ENCODE assay signal across 22 cellular contexts in genomic region chr6:34836008-34836407, GRCh38. TPM values are rescaled to one million over a fixed set of nuclear protein-coding genes. Genes with fewer than 3 reads are reported as not detected.
DNase-seq lines count a peak whose midpoint lies in the region; ATAC-seq and TF ChIP-seq lines count a peak whose summit lies in the region.
"Had no signal": no experiment of that assay in that cellular context is flagged by ENCODE, and none has a peak within 500 bp of the region (broad histone marks: within the 10 kb centered on the region; RNA-seq: fewer than 3 reads in every experiment).

No MANE protein-coding gene starts in this region.

- DNase-seq in SKM-1 treated with dmso at 0.1 percent for 144 hours (lab: John Stamatoyannopoulos, UW; ENCODE audit: unreplicated experiment) (peak; percentile 33), SKM-1 (lab: John Stamatoyannopoulos, UW; ENCODE audit: unreplicated experiment) (no peak), PC-9 (no peak), globus pallidus (ENCODE audit: low spot score) (peak; percentile 51), neural progenitor cell (ENCODE audit: low spot score) (no peak)
- DNase-seq in stimulated activated effector memory CD8-positive, alpha-beta T cell treated with anti-CD3 and anti-CD28 coated beads, Interleukin-12 subunit alpha, Interleukin-12 subunit beta, amount 100 ng/mL, for 72 hours (ENCODE audit: low spot score in 2 of 2) = no peak
- no peak for DNase-seq in activated effector memory CD4-positive, alpha-beta T cell treated with Interleukin-2 at 50 U/mL for 16 hours
- DNase-seq: 8988T; activated CD4-positive, alpha-beta T cell treated with anti-CD3 and anti-CD28 coated beads, Interleukin-2, amount 50 U/mL, for 1 hour; activated naive CD4-positive, alpha-beta T cell treated with Interleukin-2 at 50 U/mL for 16 hours; activated T-cell treated with anti-CD3 and anti-CD28 coated beads for 4 hours; effector memory CD4-positive, alpha-beta T cell; GOT3; lower lobe of right lung; naive B cell; NCI-H1694 treated with DMSO at 0.1 percent for 48 hours; NCI-H226; small intestine; stimulated activated CD4-positive, alpha-beta T cell treated with anti-CD3 and anti-CD28 coated beads, Interleukin-2, amount 100 ng/mL, for 48 hours had no signal

- H2AFZ ChIP-seq in PC-9 = no peak overlapping the region
- H2AFZ ChIP-seq in neural progenitor cell (replicated peaks) = no peak overlapping the region

- BruUV-seq in PC-9 (replicated peaks; lab: Mats Ljungman, UMichigan) = no TSS peak

- no peaks in the 10 kb centered on the region for H3K27me3 ChIP-seq in PC-9 (ENCODE audit: insufficient read depth, low read depth)
- H3K27me3 ChIP-seq in neural progenitor cell = no peaks in the 10 kb centered on the region
- H3K27me3 ChIP-seq: BLaER1 had no signal

- CTCF ChIA-PET in PC-9 (lab: Charles Lee) = interaction anchor here (0.6 kb wide), 1 partner anchor 29 kb away, joined by 3 read pairs; no protein-coding TSS in a partner anchor

- H3K4me2 ChIP-seq in PC-9 = no peak overlapping the region
- H3K4me2 ChIP-seq in neural progenitor cell = no peak overlapping the region
- H3K4me2 ChIP-seq: BLaER1 had no signal

- H3K4me3 Mint-ChIP-seq in stimulated activated effector memory CD8-positive, alpha-beta T cell treated with anti-CD3 and anti-CD28 coated beads, Interleukin-12 subunit alpha, Interleukin-12 subunit beta, amount 100 ng/mL, for 72 hours = no peak overlapping the region
- no peak overlapping the region for H3K4me3 Mint-ChIP-seq in neural progenitor cell
- H3K4me3 Mint-ChIP-seq: naive B cell had no signal

- H3K27ac ChIP-seq in PC-9 (peak overlapping the region; percentile 53; the same call in 1 of the 2 replicates), neural progenitor cell (no peak overlapping the region)
- H3K27ac ChIP-seq: BLaER1, lower lobe of right lung, VCaP had no signal

- H3K9ac ChIP-seq in neural progenitor cell = no peak overlapping the region
- H3K9ac ChIP-seq: BLaER1 had no signal

- POLR2A ChIA-PET in PC-9 (lab: Charles Lee; ENCODE audit: unreplicated experiment) = no interaction called here

- H3K9me3 Mint-ChIP-seq in stimulated activated effector memory CD8-positive, alpha-beta T cell treated with anti-CD3 and anti-CD28 coated beads, Interleukin-12 subunit alpha, Interleukin-12 subunit beta, amount 100 ng/mL, for 72 hours = no peaks in the 10 kb centered on the region
- H3K9me3 Mint-ChIP-seq in neural progenitor cell = no peaks in the 10 kb centered on the region
- H3K9me3 Mint-ChIP-seq: naive B cell had no signal

- no peaks in the 10 kb centered on the region for H3K9me2 ChIP-seq in PC-9 (ENCODE audit: insufficient read depth)

- peaks cover 52% of the 10 kb centered on the region for H3K36me3 Mint-ChIP-seq in stimulated activated effector memory CD8-positive, alpha-beta T cell treated with anti-CD3 and anti-CD28 coated beads, Interleukin-12 subunit alpha, Interleukin-12 subunit beta, amount 100 ng/mL, for 72 hours
- H3K36me3 Mint-ChIP-seq in neural progenitor cell = peaks cover 11% of the 10 kb centered on the region

- H3K79me2 ChIP-seq in PC-9 (ENCODE audit: low read depth) (0 out of 2 replicates have a peak, but pooled peaks cover 12% of the 10 kb centered on the region), neural progenitor cell (ENCODE audit: low read depth) (no peaks in the 10 kb centered on the region)

- no peaks in the 10 kb centered on the region for H3K27me3 Mint-ChIP-seq in neural progenitor cell (ENCODE audit: insufficient read depth, low read depth)
- H3K27me3 Mint-ChIP-seq: naive B cell had no signal

- H3K27ac Mint-ChIP-seq in stimulated activated effector memory CD8-positive, alpha-beta T cell treated with anti-CD3 and anti-CD28 coated beads, Interleukin-12 subunit alpha, Interleukin-12 subunit beta, amount 100 ng/mL, for 72 hours = peak overlapping the region; percentile 54
- no peak overlapping the region for H3K27ac Mint-ChIP-seq in neural progenitor cell

- H3K4me3 ChIP-seq in PC-9 (no peak overlapping the region), neural progenitor cell (no peak overlapping the region)
- H3K4me3 ChIP-seq: BLaER1, lower lobe of right lung had no signal

- TF ChIP-seq CTCF in PC-9 (conservative IDR thresholded peaks at IDR 0.05) (no peak), neural progenitor cell (IDR thresholded peaks at IDR 0.05) (no peak)

- H3K4me1 ChIP-seq in PC-9 (replicated peaks; ENCODE audit: insufficient read depth) (peaks cover 21% of the 10 kb centered on the region), neural progenitor cell (no peaks in the 10 kb centered on the region)
- H3K4me1 ChIP-seq: BLaER1, lower lobe of right lung had no signal

- peaks cover 41% of the 10 kb centered on the region for H3K36me3 ChIP-seq in PC-9 (ENCODE audit: low read depth)
- H3K36me3 ChIP-seq in neural progenitor cell = no peaks in the 10 kb centered on the region

- H3F3A ChIP-seq in PC-9 (ENCODE audit: insufficient read depth, low read depth) = peaks cover 34% of the 10 kb centered on the region
- no peaks in the 10 kb centered on the region for H3F3A ChIP-seq in neural progenitor cell (ENCODE audit: low read depth)

- H3K4me1 Mint-ChIP-seq in stimulated activated effector memory CD8-positive, alpha-beta T cell treated with anti-CD3 and anti-CD28 coated beads, Interleukin-12 subunit alpha, Interleukin-12 subunit beta, amount 100 ng/mL, for 72 hours = no peaks in the 10 kb centered on the region
- no peaks in the 10 kb centered on the region for H3K4me1 Mint-ChIP-seq in neural progenitor cell
- H3K4me1 Mint-ChIP-seq: naive B cell had no signal

- ATAC-seq in stimulated activated effector memory CD8-positive, alpha-beta T cell treated with anti-CD3 and anti-CD28 coated beads, Interleukin-12 subunit alpha, Interleukin-12 subunit beta, amount 100 ng/mL, for 72 hours = no peak
- no peak for ATAC-seq in HG03439 (IDR thresholded peaks at IDR 0.05; ENCODE audit: unreplicated experiment)

- intact Hi-C loops in PC-9 (cut with micrococcal nuclease; ENCODE audit: unreplicated experiment) = no loop called here

- no peaks in the 10 kb centered on the region for H3K9me3 ChIP-seq in PC-9 (ENCODE audit: insufficient read depth, low read depth)
- H3K9me3 ChIP-seq in neural progenitor cell (ENCODE audit: low read depth) = no peaks in the 10 kb centered on the region
- H3K9me3 ChIP-seq: BLaER1, lower lobe of right lung had no signal

- no peaks in the 10 kb centered on the region; the same call in 1 of the 2 replicates for H4K20me1 ChIP-seq in PC-9 (ENCODE audit: insufficient read depth)
- no peaks in the 10 kb centered on the region for H4K20me1 ChIP-seq in neural progenitor cell (ENCODE audit: low read depth)
- H4K20me1 ChIP-seq: BLaER1 had no signal

RNA-seq across cellular contexts. Expression of gene BLTP3A, which starts 44.1 kb away (rescaled TPM):
- total RNA-seq in PC-9 (2021) = 18.2 and 22.3 TPM in 2 replicates
- total RNA-seq in neural progenitor cell (ENCODE audit: low replicate concordance) = 13.8 and 15.7 TPM in 2 replicates

RNA-seq across cellular contexts. Expression of gene TAF11, which starts 51.8 kb away (rescaled TPM):
- total RNA-seq in PC-9 (2021) (26.7 and 27.2 TPM in 2 replicates), neural progenitor cell (ENCODE audit: low replicate concordance) (51.8 and 75.0 TPM in 2 replicates)

RNA-seq across cellular contexts. Expression of gene ANKS1A, which starts 53.0 kb away (rescaled TPM):
- 22.6 and 28.5 TPM in 2 replicates for total RNA-seq in PC-9 (2021)
- 17.0 and 25.6 TPM in 2 replicates for total RNA-seq in neural progenitor cell (ENCODE audit: low replicate concordance)

Comparison
In these comparisons a context has a peak if more than half of its experiments do, and no peak if none do; other contexts are left out.
1. DNase-seq: peak in SKM-1 treated with dmso at 0.1 percent for 144 hours (single experiment) and globus pallidus (single experiment); none in SKM-1 (single experiment), PC-9 (0 of 2), stimulated activated effector memory CD8-positive, alpha-beta T cell treated with anti-CD3 and anti-CD28 coated beads, Interleukin-12 subunit alpha, Interleukin-12 subunit beta, amount 100 ng/mL, for 72 hours (0 of 2), neural progenitor cell (single experiment) and activated effector memory CD4-positive, alpha-beta T cell treated with Interleukin-2 at 50 U/mL for 16 hours (single experiment).